ENCODE assay signal across 32 cellular contexts in genomic region chrX:429266-429825, GRCh38.
"Had no signal": no experiment of that assay in that cellular context is flagged by ENCODE, and none has a peak within 500 bp of the region (broad histone marks: within the 10 kb centered on the region; RNA-seq: fewer than 3 reads in every experiment).

No MANE protein-coding gene starts in this region.

- H3K27me3 ChIP-seq: body of pancreas, colonic mucosa, foreskin keratinocyte had no signal

- H3K27ac ChIP-seq: body of pancreas, colonic mucosa, dorsolateral prefrontal cortex, esophagus muscularis mucosa, foreskin keratinocyte, gastrocnemius medialis, WERI-Rb-1 had no signal

- DNase-seq: activated CD4-positive, alpha-beta memory T cell treated with anti-CD3 and anti-CD28 coated beads for 36 hours; activated CD4-positive, alpha-beta T cell treated with anti-CD3 and anti-CD28 coated beads for 36 hours; activated CD4-positive, alpha-beta T cell treated with anti-CD3 and anti-CD28 coated beads, Interleukin-2, amount 10 ng/mL, durations not matched to agents 24 days and 14 days; activated CD4-positive, CD25-positive, alpha-beta regulatory T cell; activated CD4-positive, CD25-positive, alpha-beta regulatory T cell treated with anti-CD3 and anti-CD28 coated beads, Interleukin-2, amount 50 U/mL, for 72 hours; activated CD8-positive, alpha-beta memory T cell treated with anti-CD3 and anti-CD28 coated beads, Interleukin-2, amount 50 U/mL, for 48 hours; activated gamma-delta T cell; activated naive CD4-positive, alpha-beta T cell treated with anti-CD3 and anti-CD28 coated beads, Interleukin-2, amount 50 U/mL, for 16 hours; activated naive CD4-positive, alpha-beta T cell treated with Interleukin-2 at 50 U/mL for 16 hours; activated naive CD8-positive, alpha-beta T cell treated with anti-CD3 and anti-CD28 coated beads, Interleukin-2, amount 10 ng/mL, durations not matched to agents 7 days and 5 days; activated T-cell treated with anti-CD3 and anti-CD28 coated beads for 4 hours; activated T-cell treated with anti-CD3 and anti-CD28 coated beads, Interleukin-2, amount 50 U/mL, for 24 hours; activated T-cell treated with anti-CD3 and anti-CD28 coated beads, Interleukin-2, amount 50 U/mL, for 72 hours; amniotic stem cell; anterior cingulate cortex; body of pancreas; caudate nucleus; colonic mucosa; effector memory CD4-positive, alpha-beta T cell; erythroblast; foreskin keratinocyte; gastrocnemius medialis; glutamatergic neuron; T-helper 1 cell; T-helper 17 cell; T1000; WERI-Rb-1 had no signal

- H3K4me3 ChIP-seq: body of pancreas, colonic mucosa, dorsolateral prefrontal cortex, esophagus muscularis mucosa, gastrocnemius medialis had no signal

- ATAC-seq: activated CD4-positive, alpha-beta T cell treated with anti-CD3 and anti-CD28 coated beads for 36 hours; activated T-cell treated with anti-CD3 and anti-CD28 coated beads, Interleukin-2, amount 50 U/mL, for 72 hours; body of pancreas; foreskin keratinocyte; gastrocnemius medialis; SK-N-SH treated with all-trans-retinoic acid at 6 μM for 48 hours; T-helper 17 cell had no signal

- H3K9me3 Mint-ChIP-seq: activated CD4-positive, alpha-beta T cell treated with anti-CD3 and anti-CD28 coated beads, Interleukin-2, amount 10 ng/mL, durations not matched to agents 24 days and 14 days; activated naive CD8-positive, alpha-beta T cell treated with anti-CD3 and anti-CD28 coated beads, Interleukin-2, amount 10 ng/mL, durations not matched to agents 7 days and 5 days; activated T-cell treated with anti-CD3 and anti-CD28 coated beads, Interleukin-2, amount 50 U/mL, for 24 hours; activated T-cell treated with anti-CD3 and anti-CD28 coated beads, Interleukin-2, amount 50 U/mL, for 72 hours; dendritic cell treated with granulocyte-macrophage colony-stimulating factor and Interleukin-4, amounts not matched to agents 40 ng/mL and 50 ng/mL, for 4 days; T-helper 2 cell treated with Interferon-gamma antibody and Interleukin-4, amounts not matched to agents 5 μg/mL and 100 μg/mL, for 36 hours had no signal

- H3K4me3 Mint-ChIP-seq: activated CD4-positive, alpha-beta memory T cell treated with anti-CD3 and anti-CD28 coated beads for 36 hours; activated CD4-positive, alpha-beta T cell treated with anti-CD3 and anti-CD28 coated beads for 36 hours; activated CD4-positive, alpha-beta T cell treated with anti-CD3 and anti-CD28 coated beads, Interleukin-2, amount 10 ng/mL, durations not matched to agents 24 days and 14 days; activated naive CD8-positive, alpha-beta T cell treated with anti-CD3 and anti-CD28 coated beads, Interleukin-2, amount 10 ng/mL, durations not matched to agents 7 days and 5 days; activated T-cell treated with anti-CD3 and anti-CD28 coated beads, Interleukin-2, amount 50 U/mL, for 24 hours; dendritic cell treated with granulocyte-macrophage colony-stimulating factor and Interleukin-4, amounts not matched to agents 40 ng/mL and 50 ng/mL, for 4 days; T-helper 17 cell had no signal

- H3K9me3 ChIP-seq: body of pancreas, colonic mucosa, esophagus muscularis mucosa, gastrocnemius medialis had no signal

- H3K27ac Mint-ChIP-seq: activated CD4-positive, alpha-beta memory T cell treated with anti-CD3 and anti-CD28 coated beads for 36 hours; activated CD4-positive, alpha-beta T cell treated with anti-CD3 and anti-CD28 coated beads for 36 hours; activated CD4-positive, alpha-beta T cell treated with anti-CD3 and anti-CD28 coated beads, Interleukin-2, amount 10 ng/mL, durations not matched to agents 24 days and 14 days; activated naive CD8-positive, alpha-beta T cell treated with anti-CD3 and anti-CD28 coated beads, Interleukin-2, amount 10 ng/mL, durations not matched to agents 7 days and 5 days; activated T-cell treated with anti-CD3 and anti-CD28 coated beads, Interleukin-2, amount 50 U/mL, for 24 hours; activated T-cell treated with anti-CD3 and anti-CD28 coated beads, Interleukin-2, amount 50 U/mL, for 72 hours; dendritic cell treated with granulocyte-macrophage colony-stimulating factor and Interleukin-4, amounts not matched to agents 40 ng/mL and 50 ng/mL, for 4 days; T-helper 17 cell; T-helper 2 cell treated with Interferon-gamma antibody and Interleukin-4, amounts not matched to agents 5 μg/mL and 100 μg/mL, for 36 hours had no signal

- H3K4me1 Mint-ChIP-seq: T-helper 17 cell had no signal

- H3K36me3 Mint-ChIP-seq: activated naive CD8-positive, alpha-beta T cell treated with anti-CD3 and anti-CD28 coated beads, Interleukin-2, amount 10 ng/mL, durations not matched to agents 7 days and 5 days had no signal

- H3K4me1 ChIP-seq: body of pancreas, colonic mucosa, foreskin keratinocyte, gastrocnemius medialis had no signal

- H3K36me3 ChIP-seq: colonic mucosa, esophagus muscularis mucosa, gastrocnemius medialis, WERI-Rb-1 had no signal
